14 cellular contexts compared by ENCODE assay signal in genomic region chr20:38303908-38304379, GRCh38. TPM values are rescaled to one million over a fixed set of nuclear protein-coding genes. Genes with fewer than 3 reads are reported as not detected.
A peak's percentile ranks its signal among the peaks of the same experiment; 100 is the strongest.
DNase-seq lines count a peak whose midpoint lies in the region; ATAC-seq and TF ChIP-seq lines count a peak whose summit lies in the region.
"Had no signal": no experiment of that assay in that cellular context is flagged by ENCODE, and none has a peak within 500 bp of the region (broad histone marks: within the 10 kb centered on the region; RNA-seq: fewer than 3 reads in every experiment).

Gene BPI, plus strand, starts transcription at chr20:38304156. Its CDS starts 68 bp downstream, at chr20:38304224.

- H3K4me3 Mint-ChIP-seq in T-helper 2 cell treated with Interferon-gamma antibody and Interleukin-4, amounts not matched to agents 5 μg/mL and 100 μg/mL, for 36 hours: no peak within 1 kb of the TSS
- H3K4me3 Mint-ChIP-seq: HFFc6 had no signal

- H3K4me1 ChIP-seq in SJSA1 (replicated peaks) (peaks cover 16% of the 10 kb centered on the region), spleen (peaks cover 0 to 70% (median 15%) of the 10 kb centered on the region in 6 donors)

- H3K27ac ChIP-seq in SJSA1 (no peak within 1 kb of the TSS), spleen (peak within 1 kb of the TSS in 6 of 8 donors; percentile 9 to 82 (median 56))

- peaks cover 38% of the 10 kb centered on the region for H3K27me3 Mint-ChIP-seq in T-helper 2 cell treated with Interferon-gamma antibody and Interleukin-4, amounts not matched to agents 5 μg/mL and 100 μg/mL, for 36 hours (ENCODE audit: low read depth)

- H3K9me3 ChIP-seq in SJSA1 (replicated peaks) (no peaks in the 10 kb centered on the region), spleen (no peaks in the 10 kb centered on the region)

- H3K4me3 ChIP-seq in SJSA1 (no peak within 1 kb of the TSS), spleen (peak within 1 kb of the TSS in 4 of 8 donors; percentile 2 to 30 (median 9))

- H3K27me3 ChIP-seq in SJSA1 (replicated peaks) (no peaks in the 10 kb centered on the region), spleen (replicated peaks in 1 of 7) (peaks cover 0 to 79% (median 12%) of the 10 kb centered on the region in 7 donors)

- DNase-seq in T-helper 2 cell treated with Interferon-gamma antibody and Interleukin-4, amounts not matched to agents 5 μg/mL and 100 μg/mL, for 36 hours (ENCODE audit: low spot score): peak; percentile 4
- DNase-seq in T-helper 2 cell: no peak
- peak; percentile 75 to 76 for DNase-seq in SJSA1 (ENCODE audit: low read depth in 1 of 2, low spot score in 2 of 2)
- DNase-seq in Right ventricle myocardium superior: peak; percentile 74
- DNase-seq in spleen: peak; percentile 88
- DNase-seq in islet precursor cell: no peak
- DNase-seq: 8988T; activated gamma-delta T cell; effector CD4-positive, alpha-beta T cell; HFFc6; NCI-H510A; stimulated activated CD4-positive, alpha-beta T cell treated with anti-CD3 and anti-CD28 coated beads, Interleukin-4, amount 100 ng/mL, for 4 hours had no signal

- H3K36me3 ChIP-seq in SJSA1 (no peaks in the 10 kb centered on the region), spleen (peaks cover 0 to 7% (median 0%) of the 10 kb centered on the region in 6 donors)

- peaks cover 10% of the 10 kb centered on the region for H3K4me1 Mint-ChIP-seq in T-helper 2 cell treated with Interferon-gamma antibody and Interleukin-4, amounts not matched to agents 5 μg/mL and 100 μg/mL, for 36 hours (ENCODE audit: low read depth)

- H3K9me3 Mint-ChIP-seq in T-helper 2 cell treated with Interferon-gamma antibody and Interleukin-4, amounts not matched to agents 5 μg/mL and 100 μg/mL, for 36 hours: no peaks in the 10 kb centered on the region
- H3K9me3 Mint-ChIP-seq: HFFc6 had no signal

- TF ChIP-seq CTCF in spleen (IDR thresholded peaks at IDR 0.05 in 8 of 11, conservative IDR thresholded peaks at IDR 0.05 in 3 of 11): no peak

- H3K36me3 Mint-ChIP-seq in T-helper 2 cell treated with Interferon-gamma antibody and Interleukin-4, amounts not matched to agents 5 μg/mL and 100 μg/mL, for 36 hours (ENCODE audit: low read depth): no peaks in the 10 kb centered on the region

- no peak for ATAC-seq in Right ventricle myocardium superior (ENCODE audit: poor library complexity)
- no peak for ATAC-seq in HG03135 (IDR thresholded peaks at IDR 0.05; ENCODE audit: unreplicated experiment)
- ATAC-seq in HG03439 (IDR thresholded peaks at IDR 0.05; ENCODE audit: unreplicated experiment): no peak

- 18 to 33% (median 26%) methylated on average over 21 of the region's 21 CpGs for WGBS in spleen, 5 donors

- no peak within 1 kb of the TSS for H3K27ac Mint-ChIP-seq in T-helper 2 cell treated with Interferon-gamma antibody and Interleukin-4, amounts not matched to agents 5 μg/mL and 100 μg/mL, for 36 hours
- H3K27ac Mint-ChIP-seq: HFFc6 had no signal

- intact Hi-C loops in Right ventricle myocardium superior (cut with DNase I): no loop called here
- intact Hi-C loops in spleen (cut with DNase I; ENCODE audit: low total_unique reads): no loop called here

- no peak for TF ChIP-seq POLR2A in spleen (IDR thresholded peaks at IDR 0.05)

RNA-seq across cellular contexts. Expression of gene BPI, which starts in this region (rescaled TPM):
- total RNA-seq in SJSA1 (2014; rRNA removed; shearing (Covaris generic)): 0.11 TPM in 1 of 2 replicates, not detected in the other
- total RNA-seq in Right ventricle myocardium superior (0.11 TPM), spleen (10 to 100 TPM in 3 of 7 donors, 1 to 10 TPM in 4; 3.1 to 49.4 (median 6.1) TPM)
- 1 to 10 TPM; 1.1 to 4.2 (median 2.3) TPM for polyA plus RNA-seq in spleen
- total RNA-seq: HFFc6 had no signal

Comparison
In these comparisons a context has a peak if more than half of its experiments do, and no peak if none do; other contexts are left out.
1. DNase-seq: peak in T-helper 2 cell treated with Interferon-gamma antibody and Interleukin-4, amounts not matched to agents 5 μg/mL and 100 μg/mL, for 36 hours (single experiment) and spleen (single experiment); none in T-helper 2 cell (0 of 5) and islet precursor cell (single experiment).
2. Peak in DNase-seq in SJSA1; RNA of the gene not detected or under 1 TPM.
3. Peak in DNase-seq in Right ventricle myocardium superior; RNA of the gene not detected or under 1 TPM.